In genomic region chr6:1382883-1383728, GRCh38 we compare ENCODE assay signal across 15 cellular contexts. TPM values are rescaled to one million over a fixed set of nuclear protein-coding genes. Genes with fewer than 3 reads are reported as not detected.
A peak's percentile ranks its signal among the peaks of the same experiment; 100 is the strongest.
DNase-seq lines count a peak whose midpoint lies in the region; ATAC-seq and TF ChIP-seq lines count a peak whose summit lies in the region.
"Had no signal": no experiment of that assay in that cellular context is flagged by ENCODE, and none has a peak within 500 bp of the region (broad histone marks: within the 10 kb centered on the region; RNA-seq: fewer than 3 reads in every experiment).

No MANE protein-coding gene starts in this region.

- H3K36me3 ChIP-seq in BLaER1 treated with 17β-estradiol and CSF1 and Interleukin-3, amounts not matched to agents 10 nM and 100 nM: no peaks in the 10 kb centered on the region
- H3K36me3 ChIP-seq in HUES6 (ENCODE audit: control insufficient read depth, insufficient read depth, low read length): no peaks in the 10 kb centered on the region
- no peaks in the 10 kb centered on the region for H3K36me3 ChIP-seq in fibroblast of lung (ENCODE audit: control insufficient read depth, insufficient read depth, low read length)
- H3K36me3 ChIP-seq in neural progenitor cell: no peaks in the 10 kb centered on the region

- H3K9me3 Mint-ChIP-seq in neural progenitor cell: no peaks in the 10 kb centered on the region
- no peaks in the 10 kb centered on the region for H3K9me3 Mint-ChIP-seq in stimulated activated memory B cell treated with anti-CD40 and anti-IgM and Interleukin-4, amounts not matched to agents 10 μg/mL and 1 μg/mL and 100 μg/mL, for 72 hours
- no peaks in the 10 kb centered on the region for H3K9me3 Mint-ChIP-seq in activated CD8-positive, alpha-beta T cell treated with anti-CD3 and anti-CD28 coated beads for 36 hours

- no peak overlapping the region for H3K27ac ChIP-seq in BLaER1 treated with 17β-estradiol and CSF1 and Interleukin-3, amounts not matched to agents 10 nM and 100 nM
- no peak overlapping the region for H3K27ac ChIP-seq in HUES6 (ENCODE audit: low read depth, low read length)
- H3K27ac ChIP-seq in fibroblast of lung (ENCODE audit: insufficient read depth, low read length): peak overlapping the region; percentile 85
- H3K27ac ChIP-seq in neural progenitor cell: no peak overlapping the region

- H3F3A ChIP-seq in neural progenitor cell (ENCODE audit: low read depth): peaks cover 9% of the 10 kb centered on the region

- H3K4me3 ChIP-seq in BLaER1 treated with 17β-estradiol and CSF1 and Interleukin-3, amounts not matched to agents 10 nM and 100 nM: peak overlapping the region in 5 of 10 experiments; percentile 45 to 65 (median 52); a peak in 3 of 20 replicates
- peak overlapping the region; percentile 58 for H3K4me3 ChIP-seq in HUES6 (ENCODE audit: low read depth, low read length)
- H3K4me3 ChIP-seq in fibroblast of lung (replicated peaks in 1 of 4; ENCODE audit: control extremely low read depth in 1 of 4, insufficient read depth in 1 of 4, low read depth in 3 of 4, low read length in 4 of 4): peak overlapping the region in 2 of 4 experiments; percentile 21 to 99
- H3K4me3 ChIP-seq in neural progenitor cell: peak overlapping the region; percentile 17
- H3K4me3 ChIP-seq: K562 had no signal

- H3K4me2 ChIP-seq in BLaER1 treated with 17β-estradiol and CSF1 and Interleukin-3, amounts not matched to agents 10 nM and 100 nM: peak overlapping the region in 7 of 11 experiments; percentile 74 to 98 (median 88); a peak in 6 of 22 replicates
- H3K4me2 ChIP-seq in fibroblast of lung (ENCODE audit: extremely low read depth, insufficient read depth, low read length) (peak overlapping the region; percentile 83), neural progenitor cell (peak overlapping the region; percentile 55)

- peaks cover 0 to 34% (median 11%) of the 10 kb centered on the region in 11 experiments; a peak in 13 of 22 replicates for H3K9me3 ChIP-seq in BLaER1 treated with 17β-estradiol and CSF1 and Interleukin-3, amounts not matched to agents 10 nM and 100 nM (replicated peaks in 1 of 11)
- H3K9me3 ChIP-seq in HUES6 (ENCODE audit: control insufficient read depth, insufficient read depth, low read depth, low read length): no peaks in the 10 kb centered on the region
- no peaks in the 10 kb centered on the region for H3K9me3 ChIP-seq in fibroblast of lung (ENCODE audit: control insufficient read depth, insufficient read depth, low read depth, low read length)
- no peaks in the 10 kb centered on the region for H3K9me3 ChIP-seq in neural progenitor cell (ENCODE audit: low read depth)

- no peak for TF ChIP-seq CTCF in fibroblast of lung (conservative IDR thresholded peaks at IDR 0.05 in 1 of 2, IDR thresholded peaks at IDR 0.05 in 1 of 2; ENCODE audit: low read depth in 1 of 2, low read length in 2 of 2)
- no peak for TF ChIP-seq CTCF in neural progenitor cell (IDR thresholded peaks at IDR 0.05)
- no peak for TF ChIP-seq CTCF in activated CD8-positive, alpha-beta T cell treated with anti-CD3 and anti-CD28 coated beads for 36 hours (IDR thresholded peaks at IDR 0.05)

- peaks cover 99 to 100% (median 100%) of the 10 kb centered on the region in 11 experiments for H3K27me3 ChIP-seq in BLaER1 treated with 17β-estradiol and CSF1 and Interleukin-3, amounts not matched to agents 10 nM and 100 nM
- peaks cover 99% of the 10 kb centered on the region for H3K27me3 ChIP-seq in HUES6 (ENCODE audit: control insufficient read depth, insufficient read depth, low read length)
- H3K27me3 ChIP-seq in fibroblast of lung (ENCODE audit: control insufficient read depth, insufficient read depth, low read length): no peaks in the 10 kb centered on the region
- peaks cover 100% of the 10 kb centered on the region for H3K27me3 ChIP-seq in neural progenitor cell

- peaks cover 0 to 21% (median 15%) of the 10 kb centered on the region in 10 experiments; a peak in 17 of 20 replicates for H3K4me1 ChIP-seq in BLaER1 treated with 17β-estradiol and CSF1 and Interleukin-3, amounts not matched to agents 10 nM and 100 nM
- H3K4me1 ChIP-seq in HUES6 (ENCODE audit: control insufficient read depth, insufficient read depth, low read length) (peaks cover 39% of the 10 kb centered on the region), fibroblast of lung (ENCODE audit: control insufficient read depth, extremely low read depth, insufficient read depth, low read length) (peaks cover 16% of the 10 kb centered on the region), neural progenitor cell (peaks cover 33% of the 10 kb centered on the region)

- H3K4me1 Mint-ChIP-seq in neural progenitor cell: peaks cover 17% of the 10 kb centered on the region
- H3K4me1 Mint-ChIP-seq in stimulated activated memory B cell treated with anti-CD40 and anti-IgM and Interleukin-4, amounts not matched to agents 10 μg/mL and 1 μg/mL and 100 μg/mL, for 72 hours: peaks cover 40% of the 10 kb centered on the region
- H3K4me1 Mint-ChIP-seq in activated CD8-positive, alpha-beta T cell treated with anti-CD3 and anti-CD28 coated beads for 36 hours (ENCODE audit: low read depth): peaks cover 26% of the 10 kb centered on the region

- no peak for ATAC-seq in stimulated activated memory B cell treated with anti-CD40 and anti-IgM and Interleukin-4, amounts not matched to agents 10 μg/mL and 1 μg/mL and 100 μg/mL, for 72 hours
- no peak for ATAC-seq in HG02973 (IDR thresholded peaks at IDR 0.05; ENCODE audit: unreplicated experiment)
- ATAC-seq in activated CD8-positive, alpha-beta T cell treated with anti-CD3 and anti-CD28 coated beads for 36 hours: no peak

- intact Hi-C loops in activated CD8-positive, alpha-beta T cell treated with anti-CD3 and anti-CD28 coated beads for 36 hours (cut with micrococcal nuclease): no loop called here

- H4K20me1 ChIP-seq in BLaER1 treated with 17β-estradiol and CSF1 and Interleukin-3, amounts not matched to agents 10 nM and 100 nM: peaks cover 0 to 97% (median 86%) of the 10 kb centered on the region in 11 experiments; a peak in 18 of 22 replicates
- H4K20me1 ChIP-seq in fibroblast of lung (ENCODE audit: control insufficient read depth, extremely low read depth, insufficient read depth, low read length) (no peaks in the 10 kb centered on the region), neural progenitor cell (ENCODE audit: low read depth) (peaks cover 98% of the 10 kb centered on the region)

- H3K27me3 Mint-ChIP-seq in neural progenitor cell (ENCODE audit: insufficient read depth, low read depth): peaks cover 82% of the 10 kb centered on the region
- peaks cover 87% of the 10 kb centered on the region for H3K27me3 Mint-ChIP-seq in stimulated activated memory B cell treated with anti-CD40 and anti-IgM and Interleukin-4, amounts not matched to agents 10 μg/mL and 1 μg/mL and 100 μg/mL, for 72 hours
- peaks cover 73% of the 10 kb centered on the region for H3K27me3 Mint-ChIP-seq in activated CD8-positive, alpha-beta T cell treated with anti-CD3 and anti-CD28 coated beads for 36 hours

- CTCF ChIA-PET in activated CD8-positive, alpha-beta T cell treated with anti-CD3 and anti-CD28 coated beads for 36 hours (lab: Charles Lee): interaction anchor here (0.7 to 2.7 kb wide), 5 partner anchors 8 to 790 kb away, joined by 3 to 14 read pairs (median 7); no protein-coding TSS in a partner anchor

- H3K4me3 Mint-ChIP-seq in neural progenitor cell: peak overlapping the region; percentile 73
- no peak overlapping the region for H3K4me3 Mint-ChIP-seq in stimulated activated memory B cell treated with anti-CD40 and anti-IgM and Interleukin-4, amounts not matched to agents 10 μg/mL and 1 μg/mL and 100 μg/mL, for 72 hours
- H3K4me3 Mint-ChIP-seq in activated CD8-positive, alpha-beta T cell treated with anti-CD3 and anti-CD28 coated beads for 36 hours: no peak overlapping the region

- H3K36me3 Mint-ChIP-seq in neural progenitor cell: no peaks in the 10 kb centered on the region
- no peaks in the 10 kb centered on the region for H3K36me3 Mint-ChIP-seq in stimulated activated memory B cell treated with anti-CD40 and anti-IgM and Interleukin-4, amounts not matched to agents 10 μg/mL and 1 μg/mL and 100 μg/mL, for 72 hours
- no peaks in the 10 kb centered on the region for H3K36me3 Mint-ChIP-seq in activated CD8-positive, alpha-beta T cell treated with anti-CD3 and anti-CD28 coated beads for 36 hours (ENCODE audit: low read depth)

- POLR2A ChIA-PET in activated CD8-positive, alpha-beta T cell treated with anti-CD3 and anti-CD28 coated beads for 36 hours (lab: Charles Lee): interaction anchor here (1.1 kb wide), 1 partner anchor 9 kb away, joined by 3 read pairs; no protein-coding TSS in a partner anchor

- H2AFZ ChIP-seq in fibroblast of lung (ENCODE audit: low read length): peak overlapping the region; percentile 24
- no peak overlapping the region for H2AFZ ChIP-seq in neural progenitor cell (replicated peaks)

- H3K79me2 ChIP-seq in fibroblast of lung (ENCODE audit: control insufficient read depth, insufficient read depth, low read length) (peaks cover 38% of the 10 kb centered on the region), neural progenitor cell (ENCODE audit: low read depth) (no peaks in the 10 kb centered on the region)

- H3K27ac Mint-ChIP-seq in neural progenitor cell: no peak overlapping the region
- no peak overlapping the region for H3K27ac Mint-ChIP-seq in stimulated activated memory B cell treated with anti-CD40 and anti-IgM and Interleukin-4, amounts not matched to agents 10 μg/mL and 1 μg/mL and 100 μg/mL, for 72 hours
- H3K27ac Mint-ChIP-seq in activated CD8-positive, alpha-beta T cell treated with anti-CD3 and anti-CD28 coated beads for 36 hours: no peak overlapping the region

- DNase-seq in fibroblast of lung (ENCODE audit: low read depth in 2 of 2) (peak in 1 of 2 donors; percentile 43), neural progenitor cell (ENCODE audit: low spot score) (peak; percentile 54), SIG-M5 (lab: John Stamatoyannopoulos, UW) (no peak)
- DNase-seq in activated CD8-positive, alpha-beta T cell treated with anti-CD3 and anti-CD28 coated beads for 36 hours: no peak
- DNase-seq: activated CD4-positive, alpha-beta T cell treated with anti-CD3 and anti-CD28 coated beads for 4 hours; activated naive CD4-positive, alpha-beta T cell treated with Interleukin-2 at 50 U/mL for 16 hours; left colon; NCI-H2029; stimulated activated CD4-positive, alpha-beta T cell treated with anti-CD3 and anti-CD28 coated beads, Interleukin-1b, Interleukin-23, amount 100 ng/mL, for 48 hours had no signal

- no peak overlapping the region for H3K9ac ChIP-seq in BLaER1 treated with 17β-estradiol and CSF1 and Interleukin-3, amounts not matched to agents 10 nM and 100 nM
- H3K9ac ChIP-seq in HUES6 (ENCODE audit: low read length) (no peak overlapping the region), fibroblast of lung (ENCODE audit: insufficient read depth, low read length) (peak overlapping the region; percentile 63), neural progenitor cell (no peak overlapping the region)

RNA-seq across cellular contexts. Expression of gene FOXF2, which starts 6.3 kb away (rescaled TPM):
- total RNA-seq in fibroblast of lung (29.3 and 32.9 TPM in 2 replicates), neural progenitor cell (ENCODE audit: low replicate concordance) (not detected in 2 replicates)
- 42.5 and 51.7 TPM in 2 replicates for polyA plus RNA-seq in fibroblast of lung
- 43.8 and 52.1 TPM in 2 replicates for polyA plus RNA-seq in fibroblast of lung (2012)
- 51.3 and 72.9 TPM in 2 replicates for polyA minus RNA-seq in fibroblast of lung (ENCODE audit: low replicate concordance)
- not detected for total RNA-seq in activated CD8-positive, alpha-beta T cell treated with anti-CD3 and anti-CD28 coated beads for 36 hours
- total RNA-seq: fibroblast of villous mesenchyme, K562 had no signal
- polyA plus RNA-seq: K562 had no signal

Comparison
In these comparisons a context has a peak if more than half of its experiments do, and no peak if none do; other contexts are left out.
1. RNA of gene FOXF2, which starts 6.3 kb away (total RNA-seq): 29.3 to 32.9 TPM in fibroblast of lung; not detected in neural progenitor cell and not detected in activated CD8-positive, alpha-beta T cell treated with anti-CD3 and anti-CD28 coated beads for 36 hours; every median in the first group is over 10 times any median in the second.
2. Peak in every context shown above with its lines, with median percentiles within 50 percentile points of each other: H3K4me2 ChIP-seq.